Comparison of ENCODE assay signal across 19 cellular contexts in genomic region chr14:55901281-55901680, GRCh38.
"Had no signal": no experiment of that assay in that cellular context is flagged by ENCODE, and none has a peak within 500 bp of the region (broad histone marks: within the 10 kb centered on the region; RNA-seq: fewer than 3 reads in every experiment).

No MANE protein-coding gene starts in this region.

- FAIRE-seq: HepG2, K562 had no signal

- DNase-seq: Kasumi-1, MM.1S, NCI-H1092 treated with DMSO at 0.1 percent for 48 hours, NCI-H1436, NCI-H187, NCI-H2029, NCI-H2081 treated with DMSO at 0.1 percent for 48 hours, NCI-H2171 treated with DMSO at 0.1 percent for 48 hours, NCI-H345, NCI-H446 treated with DMSO at 0.1 percent for 48 hours, NCI-H524, NCI-H526 treated with DMSO at 0.1 percent for 48 hours, NCI-H748 treated with DMSO at 0.1 percent for 48 hours, SHP77, SK-N-SH, SW 1271, T-cell had no signal
